Comparison of ENCODE assay signal across 17 cellular contexts in the genomic region with DNA sequence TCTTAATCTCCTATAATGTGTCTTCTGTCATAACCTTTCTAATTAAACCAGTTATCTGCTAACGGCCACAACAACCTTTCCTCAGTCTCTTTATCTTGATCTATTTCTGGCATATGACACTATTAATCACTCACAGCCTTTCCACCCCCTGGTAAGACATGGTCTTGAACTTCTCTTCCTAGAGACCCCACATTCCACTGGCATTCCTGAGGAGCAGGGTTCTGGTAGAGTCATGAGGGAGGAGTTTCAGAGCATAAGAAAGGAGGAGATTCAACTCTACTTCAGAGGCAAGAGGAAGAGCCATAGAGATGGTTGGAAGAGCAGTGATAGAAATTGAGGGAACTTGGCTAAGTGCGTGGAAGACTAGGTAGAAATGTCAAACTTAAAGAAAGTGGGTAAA.
A peak's percentile ranks its signal among the peaks of the same experiment; 100 is the strongest.
DNase-seq lines count a peak whose midpoint lies in the region; ATAC-seq, FAIRE-seq and TF ChIP-seq lines count a peak whose summit lies in the region.
"Had no signal": no experiment of that assay in that cellular context is flagged by ENCODE, and none has a peak within 500 bp of the region (broad histone marks: within the 10 kb centered on the region; RNA-seq: fewer than 3 reads in every experiment).

No MANE protein-coding gene starts in this region.

- H3K9me3 ChIP-seq in H1 (ENCODE audit: insufficient read depth in 2 of 2, low read depth in 1 of 2, low read length in 1 of 2) = no peaks in the 10 kb centered on the region
- H3K9me3 ChIP-seq: BE2C had no signal

- no peak overlapping the region for H4K5ac ChIP-seq in H1 (ENCODE audit: insufficient read length, low read depth, low read length)

- TF ChIP-seq CTCF in WTC11 (IDR thresholded peaks at IDR 0.05) (no peak), H1 (IDR thresholded peaks at IDR 0.05; ENCODE audit: control extremely low read depth in 1 of 3, insufficient read depth in 1 of 3, low read depth in 1 of 3, low read length in 3 of 3) (no peak), mesothelial cell of epicardium (IDR thresholded peaks at IDR 0.05; ENCODE audit: unreplicated experiment) (no peak)

- no peak overlapping the region for H3K27ac ChIP-seq in H1 (ENCODE audit: low read depth, low read length)

- POLR2A ChIA-PET in WTC11 (lab: Charles Lee) (no interaction called here), H1 (lab: Charles Lee; ENCODE audit: partially characterized antibody) (interaction anchor here (1.0 kb wide), 1 partner anchor 10 kb away, joined by 4 read pairs; no protein-coding TSS in a partner anchor)

- no peak overlapping the region for H2BK120ac ChIP-seq in H1 (replicated peaks; ENCODE audit: low read depth, low read length)

- no peaks in the 10 kb centered on the region for H3K79me2 ChIP-seq in H1 (ENCODE audit: control insufficient read depth in 1 of 2, insufficient read depth in 2 of 2, low read length in 2 of 2)

- no peak overlapping the region for H3K14ac ChIP-seq in H1 (ENCODE audit: insufficient read length)

- no peak overlapping the region for H3K23ac ChIP-seq in H1 (ENCODE audit: insufficient read length)

- no peak overlapping the region for H3K4me3 Mint-ChIP-seq in WTC11
- H3K4me3 Mint-ChIP-seq in mesothelial cell of epicardium = no peak overlapping the region
- H3K4me3 Mint-ChIP-seq: CD4-positive, alpha-beta T cell; H9 had no signal

- no peak for FAIRE-seq in H1 (lab: Jason Lieb, UNC)
- FAIRE-seq: GM12892, GM18507 had no signal

- H3K36me3 Mint-ChIP-seq in WTC11 (peaks cover 13% of the 10 kb centered on the region), mesothelial cell of epicardium (peaks cover 10% of the 10 kb centered on the region)

- H3K9me3 Mint-ChIP-seq in WTC11 = peaks cover 26% of the 10 kb centered on the region
- H3K9me3 Mint-ChIP-seq in mesothelial cell of epicardium = peaks cover 26% of the 10 kb centered on the region

- peaks cover 22% of the 10 kb centered on the region for H3K4me1 Mint-ChIP-seq in WTC11
- peaks cover 36% of the 10 kb centered on the region for H3K4me1 Mint-ChIP-seq in mesothelial cell of epicardium

- H3K18ac ChIP-seq in H1 (ENCODE audit: extremely low read depth, low read length) = no peak overlapping the region

- no peak overlapping the region for H3K4me3 ChIP-seq in H1 (ENCODE audit: extremely low read depth in 1 of 4, insufficient read depth in 2 of 4, low read depth in 3 of 4, low read length in 4 of 4)

- WGBS in H1 (ENCODE audit: extremely low coverage in 1 of 2, insufficient coverage in 1 of 2, insufficient read length in 1 of 2, insufficient replicate concordance in 2 of 2, low coverage in 1 of 2, low lambda C conversion rate in 2 of 2, missing lambda C conversion rate in 1 of 2), 2 experiments = 86% methylated on average over 2 of the region's 2 CpGs; no CpG with 5 or more reads in 1 of the 2 experiments

- ATAC-seq in WTC11 (peak; percentile 60; the same call in 1 of the 2 replicates), HG02610 (IDR thresholded peaks at IDR 0.05; ENCODE audit: unreplicated experiment) (no peak)

- no peak overlapping the region for H3K4me2 ChIP-seq in H1 (ENCODE audit: insufficient read depth in 1 of 2, low read depth in 2 of 2, low read length in 2 of 2)

- H2AK5ac ChIP-seq in H1 (ENCODE audit: low read depth, low read length) = no peak overlapping the region

- TF ChIP-seq POLR2A in H1 (IDR thresholded peaks at IDR 0.05; ENCODE audit: control extremely low read depth in 1 of 2, low read depth in 2 of 2, low read length in 2 of 2) = no peak

- H3K23me2 ChIP-seq in H1 (ENCODE audit: low read depth, low read length) = no peaks in the 10 kb centered on the region

- no peak overlapping the region for H3K9ac ChIP-seq in H1 (replicated peaks in 1 of 4; ENCODE audit: extremely low read depth in 1 of 4, low read depth in 3 of 4, low read length in 3 of 4)

- no peak for DNase-seq in WTC11 (ENCODE audit: low spot score)
- no peak for DNase-seq in H1 (ENCODE audit: low read depth in 1 of 2, low spot score in 2 of 2)
- DNase-seq in mesothelial cell of epicardium (ENCODE audit: low spot score in 2 of 2, unreplicated experiment in 2 of 2) = no peak
- no peak for DNase-seq in activated CD8-positive, alpha-beta memory T cell treated with anti-CD3 and anti-CD28 coated beads, Interleukin-2, amount 50 U/mL, for 4 hours
- DNase-seq in NCI-H82 treated with DMSO at 0.1 percent for 48 hours (lab: John Stamatoyannopoulos, UW; ENCODE audit: unreplicated experiment) = no peak
- DNase-seq: ACHN; BE2C; C1 segment of cervical spinal cord; CD4-positive, alpha-beta T cell; DMS153; DMS79; GDM1; GOT3; H9 had no signal

- 0 out of 7 replicates have a peak, but pooled peaks cover 0 to 3% (median 0%) of the 10 kb centered on the region in 4 experiments for H3K4me1 ChIP-seq in H1 (replicated peaks in 1 of 4; ENCODE audit: control insufficient read depth in 3 of 4, insufficient read depth in 4 of 4, low read length in 3 of 4)
- H3K4me1 ChIP-seq: BE2C had no signal

- H3K27me3 Mint-ChIP-seq in WTC11 (ENCODE audit: low read depth) (no peaks in the 10 kb centered on the region; the same call in 1 of the 2 replicates), mesothelial cell of epicardium (ENCODE audit: low read depth) (no peaks in the 10 kb centered on the region)

- no peak overlapping the region for H2BK20ac ChIP-seq in H1 (ENCODE audit: low read length)

- no peak for TF ChIP-seq EP300 in H1 (IDR thresholded peaks at IDR 0.05; ENCODE audit: borderline replicate concordance in 1 of 2, low read depth in 2 of 2, low read length in 2 of 2)

- no peaks in the 10 kb centered on the region; a peak in 1 of 7 replicates for H3K27me3 ChIP-seq in H1 (replicated peaks in 1 of 4; ENCODE audit: control insufficient read depth in 3 of 4, extremely low read depth in 1 of 4, insufficient read depth in 3 of 4, low read length in 3 of 4)
- H3K27me3 ChIP-seq: BE2C had no signal

- TF ChIP-seq RAD21 in H1 (IDR thresholded peaks at IDR 0.05 in 1 of 2, conservative IDR thresholded peaks at IDR 0.05 in 1 of 2; ENCODE audit: low read depth in 2 of 2, low read length in 2 of 2) = no peak

- H3K79me1 ChIP-seq in H1 (ENCODE audit: low read depth, low read length) = no peaks in the 10 kb centered on the region

- CTCF ChIA-PET in WTC11 (lab: Charles Lee) = no interaction called here
- CTCF ChIA-PET in H1 (lab: Charles Lee; ENCODE audit: partially characterized antibody) = interaction anchor here (0.6 kb wide), 1 partner anchor 154 kb away, joined by 3 read pairs; no protein-coding TSS in a partner anchor

- no peak overlapping the region for H4K91ac ChIP-seq in H1 (replicated peaks; ENCODE audit: insufficient read length, low read length)

- no peak overlapping the region for H2BK15ac ChIP-seq in H1 (ENCODE audit: low read length)

- H2BK12ac ChIP-seq in H1 (ENCODE audit: low read depth, low read length) = no peak overlapping the region

- no peak overlapping the region for H2AFZ ChIP-seq in H1 (ENCODE audit: low read length)

- no peaks in the 10 kb centered on the region; a peak in 1 of 8 replicates for H3K36me3 ChIP-seq in H1 (ENCODE audit: control insufficient read depth in 2 of 4, insufficient read depth in 4 of 4, low read length in 3 of 4)
- H3K36me3 ChIP-seq: BE2C had no signal

- H4K8ac ChIP-seq in H1 (ENCODE audit: extremely low read depth, insufficient read depth, low read length) = no peak overlapping the region

- H3K27ac Mint-ChIP-seq in WTC11 (no peak overlapping the region), mesothelial cell of epicardium (peak overlapping the region; percentile 39)
- H3K27ac Mint-ChIP-seq: CD4-positive, alpha-beta T cell; H9 had no signal

- no peaks in the 10 kb centered on the region for H4K20me1 ChIP-seq in H1 (replicated peaks in 1 of 2; ENCODE audit: control insufficient read depth in 1 of 2, insufficient read depth in 2 of 2, low read length in 2 of 2)

- H3K4ac ChIP-seq in H1 (replicated peaks; ENCODE audit: insufficient read length, low read depth, low read length) = no peak overlapping the region

- no peak overlapping the region for H3K56ac ChIP-seq in H1 (replicated peaks; ENCODE audit: insufficient read length, low read depth, low read length)

- H2BK5ac ChIP-seq in H1 (ENCODE audit: low read depth, low read length) = no peak overlapping the region

TF ChIP-seq in WTC11, 78 proteins besides CTCF, POLR2A, EP300 and RAD21 (continues in another document):
- TF ChIP-seq, protein P1, sequence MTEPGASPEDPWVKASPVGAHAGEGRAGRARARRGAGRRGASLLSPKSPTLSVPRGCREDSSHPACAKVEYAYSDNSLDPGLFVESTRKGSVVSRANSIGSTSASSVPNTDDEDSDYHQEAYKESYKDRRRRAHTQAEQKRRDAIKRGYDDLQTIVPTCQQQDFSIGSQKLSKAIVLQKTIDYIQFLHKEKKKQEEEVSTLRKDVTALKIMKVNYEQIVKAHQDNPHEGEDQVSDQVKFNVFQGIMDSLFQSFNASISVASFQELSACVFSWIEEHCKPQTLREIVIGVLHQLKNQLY (CRISPR knock-in tag; IDR thresholded peaks at IDR 0.05) = no peak

TF ChIP-seq in H1, 55 proteins besides CTCF, POLR2A, EP300 and RAD21:
- TF ChIP-seq TEAD4 (IDR thresholded peaks at IDR 0.05; ENCODE audit: low read depth, low read length) = peak; percentile 72
- TF ChIP-seq SIN3A (conservative IDR thresholded peaks at IDR 0.05 in 1 of 2, IDR thresholded peaks at IDR 0.05 in 1 of 2; ENCODE audit: low read depth in 1 of 2, low read length in 2 of 2) = no peak
